Comparison of ENCODE assay signal across 22 cellular contexts in genomic region chr11:104094576-104094975, GRCh38. TPM values are rescaled to one million over a fixed set of nuclear protein-coding genes. Genes with fewer than 3 reads are reported as not detected.
DNase-seq lines count a peak whose midpoint lies in the region; ATAC-seq, FAIRE-seq and TF ChIP-seq lines count a peak whose summit lies in the region.
"Had no signal": no experiment of that assay in that cellular context is flagged by ENCODE, and none has a peak within 500 bp of the region (broad histone marks: within the 10 kb centered on the region; RNA-seq: fewer than 3 reads in every experiment).

No MANE protein-coding gene starts in this region.

- no peaks in the 10 kb centered on the region for H3K9me3 Mint-ChIP-seq in astrocyte (ENCODE audit: unreplicated experiment)
- H3K9me3 Mint-ChIP-seq: GM23338 had no signal

- no peaks in the 10 kb centered on the region for H3K27me3 Mint-ChIP-seq in astrocyte (ENCODE audit: low read depth, unreplicated experiment)

- no peaks in the 10 kb centered on the region for H3K9me3 ChIP-seq in IMR-90 (ENCODE audit: control insufficient read depth, insufficient read depth, low read length)
- H3K9me3 ChIP-seq in astrocyte (ENCODE audit: insufficient read depth, low read depth, low read length), result no peaks in the 10 kb centered on the region
- no peaks in the 10 kb centered on the region for H3K9me3 ChIP-seq in effector memory CD4-positive, alpha-beta T cell (ENCODE audit: control insufficient read depth, low read length)
- H3K9me3 ChIP-seq in aorta (ENCODE audit: control insufficient read depth, low read length), result no peaks in the 10 kb centered on the region
- H3K9me3 ChIP-seq: BLaER1 had no signal

- CTCF ChIA-PET in IMR-90 (lab: Yijun Ruan, JAX), result interaction anchor here (1.3 kb wide), 1 partner anchor 10 kb away, joined by 3 read pairs; no protein-coding TSS in a partner anchor

- no peak overlapping the region for H3K27ac ChIP-seq in IMR-90 (ENCODE audit: insufficient read depth, low read length)
- no peak overlapping the region for H3K27ac ChIP-seq in astrocyte (ENCODE audit: low read depth, low read length)
- no peak overlapping the region for H3K27ac ChIP-seq in effector memory CD4-positive, alpha-beta T cell (ENCODE audit: insufficient read depth, low read length, poor library complexity, severe bottlenecking)
- H3K27ac ChIP-seq in aorta (ENCODE audit: low read depth in 1 of 2, low read length in 2 of 2), result no peak overlapping the region
- H3K27ac ChIP-seq: BLaER1 had no signal

- TF ChIP-seq CTCF in IMR-90 (conservative IDR thresholded peaks at IDR 0.05; ENCODE audit: low read depth, low read length) (no peak), astrocyte (IDR thresholded peaks at IDR 0.05; ENCODE audit: insufficient read depth, low read depth, low read length) (no peak), fibroblast of pulmonary artery (IDR thresholded peaks at IDR 0.05; ENCODE audit: low read length, missing control alignments) (no peak)

- TF ChIP-seq RAD21 in IMR-90 (IDR thresholded peaks at IDR 0.05; ENCODE audit: low read length), result no peak

- in situ Hi-C loops in IMR-90 (cut with MboI; ENCODE audit: low sequenced_read_pairs), result no loop called here

- H2BK120ac ChIP-seq in IMR-90 (ENCODE audit: low read depth, low read length), result no peak overlapping the region

- no peaks in the 10 kb centered on the region for H3K27me3 ChIP-seq in IMR-90 (ENCODE audit: control insufficient read depth, insufficient read depth, low read length)
- H3K27me3 ChIP-seq in astrocyte (ENCODE audit: insufficient read depth, low read length), result no peaks in the 10 kb centered on the region
- H3K27me3 ChIP-seq in effector memory CD4-positive, alpha-beta T cell (replicated peaks; ENCODE audit: control insufficient read depth, insufficient read depth, low read length, poor library complexity, severe bottlenecking), result no peaks in the 10 kb centered on the region
- H3K27me3 ChIP-seq in aorta (ENCODE audit: control insufficient read depth in 1 of 2, insufficient read depth in 2 of 2, low read length in 1 of 2), result no peaks in the 10 kb centered on the region
- H3K27me3 ChIP-seq: BLaER1 had no signal

- H4K5ac ChIP-seq in IMR-90 (ENCODE audit: low read depth, low read length), result no peak overlapping the region

- H2BK20ac ChIP-seq in IMR-90 (ENCODE audit: low read depth, low read length), result no peak overlapping the region

- dilution Hi-C loops in IMR-90 (cut with HindIII; ENCODE audit: low sequenced_read_pairs, unreplicated experiment), result no loop called here

- no peaks in the 10 kb centered on the region for H4K20me1 ChIP-seq in IMR-90 (ENCODE audit: insufficient read depth, low read length)
- H4K20me1 ChIP-seq in astrocyte (ENCODE audit: insufficient read depth, low read length), result no peaks in the 10 kb centered on the region
- H4K20me1 ChIP-seq: BLaER1 had no signal

- H3K79me1 ChIP-seq in IMR-90 (ENCODE audit: low read depth in 1 of 2, low read length in 2 of 2), result no peaks in the 10 kb centered on the region

- H3K4me1 Mint-ChIP-seq in astrocyte (ENCODE audit: low read depth, unreplicated experiment), result peaks cover 16% of the 10 kb centered on the region
- H3K4me1 Mint-ChIP-seq: CD4-positive, alpha-beta memory T cell had no signal

- intact Hi-C loops in IMR-90 (cut with micrococcal nuclease), result no loop called here
- intact Hi-C loops in aorta (cut with DNase I), result no loop called here

- ATAC-seq in IMR-90 (ENCODE audit: low read depth), result no peak
- ATAC-seq in aorta (ENCODE audit: low FRiP score), result no peak
- ATAC-seq: GM23338 had no signal

- H3K4me3 ChIP-seq in IMR-90 (ENCODE audit: insufficient read depth, low read depth, low read length) (no peak overlapping the region), astrocyte (ENCODE audit: insufficient read depth, low read depth, low read length) (no peak overlapping the region), fibroblast of pulmonary artery (replicated peaks; ENCODE audit: low read depth, low read length) (no peak overlapping the region), aorta (ENCODE audit: low read length in 2 of 2) (no peak overlapping the region)
- no peak overlapping the region for H3K4me3 ChIP-seq in effector memory CD4-positive, alpha-beta T cell (ENCODE audit: insufficient read depth, low read depth, low read length, poor library complexity, severe bottlenecking)
- H3K4me3 ChIP-seq: BLaER1, GM23338 had no signal

- H3K4me2 ChIP-seq in IMR-90 (ENCODE audit: low read depth, low read length) (no peak overlapping the region), astrocyte (ENCODE audit: low read length) (no peak overlapping the region)
- H3K4me2 ChIP-seq: BLaER1, GM23338 had no signal

- no peak overlapping the region for H3K23ac ChIP-seq in IMR-90 (ENCODE audit: low read depth, low read length)

- DNase-seq in AG20443 (ENCODE audit: low spot score) (peak; percentile 27), IMR-90 (peak; percentile 66), astrocyte (ENCODE audit: low read depth) (peak; percentile 60), fibroblast of pulmonary artery (ENCODE audit: low read depth) (peak; percentile 30), DMS153 treated with DMSO at 0.1 percent for 48 hours (lab: John Stamatoyannopoulos, UW; ENCODE audit: unreplicated experiment) (no peak), aorta (no peak), COLO668 (lab: John Stamatoyannopoulos, UW; ENCODE audit: unreplicated experiment) (no peak)
- no peak for DNase-seq in effector memory CD4-positive, alpha-beta T cell
- DNase-seq: Calu3; CD4-positive, alpha-beta memory T cell; HCEC 1CT; NCI-H1105 treated with DMSO at 0.1 percent for 48 hours; NCI-H1694; NCI-H2081 treated with DMSO at 0.1 percent for 48 hours; NCI-H748 treated with DMSO at 0.1 percent for 48 hours; NK-92 treated with Interleukin-12 subunit alpha and Interleukin-12 subunit beta, amount 100 ng/mL, for 24 hours; Right ventricle myocardium superior had no signal

- H3K9me1 ChIP-seq in IMR-90 (ENCODE audit: insufficient read depth, low read length), result no peaks in the 10 kb centered on the region

- no peak overlapping the region for H4K91ac ChIP-seq in IMR-90 (ENCODE audit: insufficient read depth, low read depth, low read length)

- POLR2A ChIA-PET in IMR-90 (lab: Charles Lee; ENCODE audit: unreplicated experiment), result no interaction called here

- no peak overlapping the region for H3K14ac ChIP-seq in IMR-90 (replicated peaks; ENCODE audit: low read depth, low read length)

- H3K9ac ChIP-seq in IMR-90 (ENCODE audit: low read depth, low read length) (no peak overlapping the region), astrocyte (ENCODE audit: low read length) (no peak overlapping the region)
- H3K9ac ChIP-seq: BLaER1 had no signal

- H3K4me1 ChIP-seq in IMR-90 (ENCODE audit: control insufficient read depth, insufficient read depth, low read length), result peaks cover 11% of the 10 kb centered on the region
- no peaks in the 10 kb centered on the region for H3K4me1 ChIP-seq in astrocyte (ENCODE audit: insufficient read depth, low read length)
- H3K4me1 ChIP-seq in effector memory CD4-positive, alpha-beta T cell (ENCODE audit: control insufficient read depth, insufficient read depth, low read length, poor library complexity, severe bottlenecking), result no peaks in the 10 kb centered on the region
- peaks cover 3 to 10% of the 10 kb centered on the region in 2 donors for H3K4me1 ChIP-seq in aorta (ENCODE audit: control insufficient read depth in 1 of 2, insufficient read depth in 2 of 2, low read length in 2 of 2)
- H3K4me1 ChIP-seq: BLaER1 had no signal

- H3K79me2 ChIP-seq in astrocyte (ENCODE audit: insufficient read depth, low read length), result no peaks in the 10 kb centered on the region

- H3K4ac ChIP-seq in IMR-90 (ENCODE audit: low read depth, low read length), result no peak overlapping the region

- H3K36me3 ChIP-seq in IMR-90 (ENCODE audit: control insufficient read depth, insufficient read depth, low read length), result no peaks in the 10 kb centered on the region
- H3K36me3 ChIP-seq in astrocyte (ENCODE audit: insufficient read depth, low read length), result no peaks in the 10 kb centered on the region
- H3K36me3 ChIP-seq in effector memory CD4-positive, alpha-beta T cell (ENCODE audit: control insufficient read depth, insufficient read depth, low read length), result no peaks in the 10 kb centered on the region
- H3K36me3 ChIP-seq in aorta (ENCODE audit: control insufficient read depth in 1 of 2, insufficient read depth in 2 of 2, low read length in 1 of 2), result no peaks in the 10 kb centered on the region
- H3K36me3 ChIP-seq: BLaER1 had no signal

- H3K4me3 Mint-ChIP-seq in astrocyte (ENCODE audit: unreplicated experiment), result no peak overlapping the region
- H3K4me3 Mint-ChIP-seq: CD4-positive, alpha-beta memory T cell; GM23338 had no signal

- H3K56ac ChIP-seq in IMR-90 (ENCODE audit: extremely low read depth, insufficient read depth, low read length), result no peak overlapping the region

- no peak overlapping the region for H2BK15ac ChIP-seq in IMR-90 (ENCODE audit: low read depth, low read length)

- no peak overlapping the region for H2AK5ac ChIP-seq in IMR-90 (ENCODE audit: low read depth, low read length)

- H3K18ac ChIP-seq in IMR-90 (ENCODE audit: low read depth, low read length), result peak overlapping the region; percentile 73; the same call in 1 of the 2 replicates

- H2AFZ ChIP-seq in IMR-90 (replicated peaks; ENCODE audit: low read length, poor library complexity), result no peak overlapping the region
- no peak overlapping the region for H2AFZ ChIP-seq in astrocyte (ENCODE audit: low read depth, low read length)
- H2AFZ ChIP-seq: GM23338 had no signal

- TF ChIP-seq POLR2A in IMR-90 (IDR thresholded peaks at IDR 0.05; ENCODE audit: low read depth, low read length), result no peak

- no peak overlapping the region for H2BK5ac ChIP-seq in IMR-90 (ENCODE audit: low read depth, low read length, poor library complexity, severe bottlenecking)

- H3K36me3 Mint-ChIP-seq in astrocyte (ENCODE audit: low read depth, unreplicated experiment), result no peaks in the 10 kb centered on the region
- H3K36me3 Mint-ChIP-seq: CD4-positive, alpha-beta memory T cell had no signal

- no peak overlapping the region for H4K8ac ChIP-seq in IMR-90 (ENCODE audit: low read depth in 2 of 2, low read length in 2 of 2)

- no peak overlapping the region for H2AK9ac ChIP-seq in IMR-90 (replicated peaks; ENCODE audit: low read depth, low read length, poor library complexity)

- FAIRE-seq in astrocyte (lab: Jason Lieb, UNC), result no peak
- FAIRE-seq: A204.1 had no signal

- H3K27ac Mint-ChIP-seq in astrocyte (ENCODE audit: unreplicated experiment), result peak overlapping the region; percentile 22
- H3K27ac Mint-ChIP-seq: CD4-positive, alpha-beta memory T cell; GM23338 had no signal

- no TSS peak for BruUV-seq in IMR-90 (replicated peaks; lab: Mats Ljungman, UMichigan)

- 85% methylated on average over 3 of the region's 3 CpGs; no CpG with 5 or more reads in 1 of the 2 experiments for WGBS in IMR-90 (ENCODE audit: extremely low coverage in 2 of 2, insufficient read length in 1 of 2), 2 experiments
- WGBS in aorta, 2 donors, result 58 to 61% methylated on average over 3 of the region's 3 CpGs

TF ChIP-seq in IMR-90, 13 proteins besides CTCF, POLR2A, EP300 and RAD21 (continues in another document):
- no peak for TF ChIP-seq NFE2L2 (IDR thresholded peaks at IDR 0.05; ENCODE audit: low read depth, low read length)

RNA-seq across cellular contexts. Expression of gene DDI1, which starts 58.1 kb away (rescaled TPM):
- not detected in 2 replicates for total RNA-seq in IMR-90 (2012; rRNA removed)
- polyA plus RNA-seq in IMR-90 (2012; rRNA removed), result not detected in 2 replicates
- polyA plus RNA-seq in IMR-90 (2012; cell fraction: cytosol; rRNA removed), result not detected in 2 replicates
- 0.02 TPM in 1 of 2 replicates, not detected in the other for polyA plus RNA-seq in IMR-90 (2012; cell fraction: nucleus; rRNA removed; ENCODE audit: low replicate concordance)
- total RNA-seq in astrocyte, result not detected in 2 replicates
- not detected for total RNA-seq in aorta
- polyA plus RNA-seq in aorta, result not detected
- total RNA-seq: Calu3; CD4-positive, alpha-beta memory T cell; GM23338; NCI-H460; OCI-LY7; Right ventricle myocardium superior had no signal
- polyA plus RNA-seq: CD4-positive, alpha-beta memory T cell had no signal

Comparison
In these comparisons a context has a peak if more than half of its experiments do, and no peak if none do; other contexts are left out.
1. DNase-seq: peak in AG20443 (single experiment), IMR-90 (single experiment), astrocyte (single experiment) and fibroblast of pulmonary artery (single experiment); none in effector memory CD4-positive, alpha-beta T cell (0 of 3), DMS153 treated with DMSO at 0.1 percent for 48 hours (single experiment), aorta (0 of 2) and COLO668 (single experiment).